Comparison of ENCODE assay signal across 8 cellular contexts in the genomic region with DNA sequence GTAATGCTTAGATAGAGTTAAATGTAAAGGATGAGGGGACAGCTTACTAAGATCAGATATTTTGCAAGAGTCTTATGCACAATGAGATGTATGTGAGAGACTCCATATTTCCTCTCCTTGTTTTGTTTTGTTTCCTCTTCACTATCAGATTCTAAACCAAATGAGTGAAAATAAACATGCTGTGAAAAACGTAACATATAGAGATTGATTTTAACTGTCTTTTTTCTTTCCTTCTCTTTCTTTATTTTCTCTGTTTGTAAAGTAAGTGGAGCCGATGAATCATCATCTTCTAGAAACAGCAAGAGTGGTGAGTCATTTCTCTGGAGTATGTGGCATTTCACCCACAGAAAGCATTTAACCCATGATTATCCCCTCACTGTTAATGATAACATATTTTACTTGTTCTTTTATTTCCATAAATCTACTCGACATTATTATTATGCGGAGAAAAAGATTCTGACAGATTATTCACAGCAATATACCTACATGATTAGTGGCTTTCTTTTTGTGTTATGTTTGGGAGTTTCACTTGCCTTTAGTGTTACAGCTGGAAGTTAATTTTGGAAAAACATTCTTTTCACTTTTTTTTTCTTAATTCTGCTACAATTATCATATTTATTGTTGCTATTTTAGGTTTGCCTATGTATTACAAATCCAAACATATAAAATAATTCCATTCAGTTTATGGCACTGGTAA. TPM values are rescaled to one million over a fixed set of nuclear protein-coding genes. Genes with fewer than 3 reads are reported as not detected.
DNase-seq lines count a peak whose midpoint lies in the region; ATAC-seq and TF ChIP-seq lines count a peak whose summit lies in the region.

No MANE protein-coding gene starts in this region.

- no peaks in the 10 kb centered on the region for H3K27me3 Mint-ChIP-seq in activated naive CD8-positive, alpha-beta T cell treated with anti-CD3 and anti-CD28 coated beads for 36 hours
- H3K27me3 Mint-ChIP-seq in stimulated activated naive CD8-positive, alpha-beta T cell treated with anti-CD3 and anti-CD28 coated beads, Interleukin-15, amount 100 ng/mL, for 72 hours = no peaks in the 10 kb centered on the region

- peak overlapping the region; percentile 94 for H3K27ac Mint-ChIP-seq in activated naive CD8-positive, alpha-beta T cell treated with anti-CD3 and anti-CD28 coated beads for 36 hours
- H3K27ac Mint-ChIP-seq in stimulated activated naive CD8-positive, alpha-beta T cell treated with anti-CD3 and anti-CD28 coated beads, Interleukin-15, amount 100 ng/mL, for 72 hours = peak overlapping the region; percentile 22 to 67

- peaks cover 28% of the 10 kb centered on the region for H3K4me1 ChIP-seq in hepatocyte (ENCODE audit: insufficient read depth)

- peak overlapping the region; percentile 51 for H3K4me2 ChIP-seq in hepatocyte

- H3K27ac ChIP-seq in hepatocyte = peak overlapping the region; percentile 83

- 27% methylated on average over 4 of the region's 4 CpGs for WGBS in hepatocyte (ENCODE audit: low lambda C conversion rate, missing lambda C conversion rate)

- H3K36me3 ChIP-seq in hepatocyte (replicated peaks; ENCODE audit: insufficient read depth, low read depth) = no peaks in the 10 kb centered on the region

- H3K4me1 Mint-ChIP-seq in activated naive CD8-positive, alpha-beta T cell treated with anti-CD3 and anti-CD28 coated beads for 36 hours = peaks cover 71% of the 10 kb centered on the region
- peaks cover 79% of the 10 kb centered on the region for H3K4me1 Mint-ChIP-seq in stimulated activated naive CD8-positive, alpha-beta T cell treated with anti-CD3 and anti-CD28 coated beads, Interleukin-15, amount 100 ng/mL, for 72 hours

- H3K79me2 ChIP-seq in hepatocyte = peaks cover 20% of the 10 kb centered on the region

- no peak overlapping the region for H3K4me3 ChIP-seq in hepatocyte

- peak; percentile 87 for ATAC-seq in stimulated activated naive CD8-positive, alpha-beta T cell treated with anti-CD3 and anti-CD28 coated beads, Interleukin-15, amount 100 ng/mL, for 72 hours

- peak overlapping the region; percentile 59 for H3K4me3 Mint-ChIP-seq in activated naive CD8-positive, alpha-beta T cell treated with anti-CD3 and anti-CD28 coated beads for 36 hours
- H3K4me3 Mint-ChIP-seq in stimulated activated naive CD8-positive, alpha-beta T cell treated with anti-CD3 and anti-CD28 coated beads, Interleukin-15, amount 100 ng/mL, for 72 hours = peak overlapping the region; percentile 59 to 66

- peaks cover 1% of the 10 kb centered on the region for H3K9me3 Mint-ChIP-seq in activated naive CD8-positive, alpha-beta T cell treated with anti-CD3 and anti-CD28 coated beads for 36 hours
- peaks cover 0 to 4% of the 10 kb centered on the region in 2 donors for H3K9me3 Mint-ChIP-seq in stimulated activated naive CD8-positive, alpha-beta T cell treated with anti-CD3 and anti-CD28 coated beads, Interleukin-15, amount 100 ng/mL, for 72 hours

- H2AFZ ChIP-seq in hepatocyte = no peak overlapping the region

- DNase-seq in SHP77 treated with DMSO at 0.1 percent for 48 hours (lab: John Stamatoyannopoulos, UW) = peak; percentile 0
- DNase-seq in SHP77 (lab: John Stamatoyannopoulos, UW) = no peak
- peak; percentile 86 for DNase-seq in H4 (ENCODE audit: low spot score)
- peak; percentile 86 for DNase-seq in LHCN-M2 (ENCODE audit: low read depth)
- no peak for DNase-seq in activated naive CD8-positive, alpha-beta T cell treated with anti-CD3 and anti-CD28 coated beads for 36 hours
- peak; percentile 80 for DNase-seq in hepatocyte (ENCODE audit: low spot score)
- no peak for DNase-seq in stimulated activated naive CD8-positive, alpha-beta T cell treated with anti-CD3 and anti-CD28 coated beads, Interleukin-15, amount 100 ng/mL, for 72 hours
- no peak for DNase-seq in activated gamma-delta T cell (lab: John Stamatoyannopoulos, UW)

- no peaks in the 10 kb centered on the region for H3K27me3 ChIP-seq in hepatocyte

- peaks cover under 1% of the 10 kb centered on the region for H3K36me3 Mint-ChIP-seq in activated naive CD8-positive, alpha-beta T cell treated with anti-CD3 and anti-CD28 coated beads for 36 hours

- no peak for TF ChIP-seq CTCF in hepatocyte (IDR thresholded peaks at IDR 0.05; ENCODE audit: poor library complexity)

- H3K9me2 ChIP-seq in hepatocyte (replicated peaks; ENCODE audit: insufficient read depth) = no peaks in the 10 kb centered on the region

- no peaks in the 10 kb centered on the region for H4K20me1 ChIP-seq in hepatocyte (ENCODE audit: insufficient read depth, poor library complexity, severe bottlenecking)

- H3K9me3 ChIP-seq in hepatocyte (ENCODE audit: low read depth) = no peaks in the 10 kb centered on the region

RNA-seq across cellular contexts. Expression of a gene that starts 2.1 kb away (rescaled TPM):
- total RNA-seq in H4 (2014; rRNA removed; shearing (Covaris generic)) = 659 and 754 TPM in 2 replicates
- total RNA-seq in LHCN-M2 (2014; rRNA removed) (438 and 444 TPM in 2 replicates), hepatocyte (245 and 279 TPM in 2 replicates)
- polyA plus RNA-seq in LHCN-M2 (2012) = 279 TPM
- total RNA-seq in activated naive CD8-positive, alpha-beta T cell treated with anti-CD3 and anti-CD28 coated beads for 36 hours = 10 to 100 TPM; 34.3 to 35.1 TPM
- polyA plus RNA-seq in hepatocyte = 254 and 337 TPM in 2 replicates

Comparison
In these comparisons a context has a peak if more than half of its experiments do, and no peak if none do; other contexts are left out.
1. DNase-seq: peak in SHP77 treated with DMSO at 0.1 percent for 48 hours (single experiment), H4 (single experiment), LHCN-M2 (single experiment) and hepatocyte (single experiment); none in SHP77 (0 of 2), activated naive CD8-positive, alpha-beta T cell treated with anti-CD3 and anti-CD28 coated beads for 36 hours (single experiment), stimulated activated naive CD8-positive, alpha-beta T cell treated with anti-CD3 and anti-CD28 coated beads, Interleukin-15, amount 100 ng/mL, for 72 hours (0 of 2) and activated gamma-delta T cell (single experiment).